In genomic region chrX:105323951-105324350, GRCh38 we compare ENCODE assay signal across 18 cellular contexts.
DNase-seq lines count a peak whose midpoint lies in the region; TF ChIP-seq lines count a peak whose summit lies in the region.
"Had no signal": no experiment of that assay in that cellular context is flagged by ENCODE, and none has a peak within 500 bp of the region (broad histone marks: within the 10 kb centered on the region; RNA-seq: fewer than 3 reads in every experiment).

No MANE protein-coding gene starts in this region.

- H3K27me3 Mint-ChIP-seq in Calu3 (ENCODE audit: unreplicated experiment), result no peaks in the 10 kb centered on the region
- H3K27me3 Mint-ChIP-seq: B cell had no signal

- H3K9me3 Mint-ChIP-seq in Calu3 (ENCODE audit: low read depth, unreplicated experiment), result peaks cover 9% of the 10 kb centered on the region
- H3K9me3 Mint-ChIP-seq: activated T-cell treated with anti-CD3 and anti-CD28 coated beads, Interleukin-2, amount 50 U/mL, for 4 hours had no signal

- no TSS peak for BruUV-seq in Calu3 (replicated peaks; lab: Mats Ljungman, UMichigan)

- H3K4me1 Mint-ChIP-seq in Calu3 (ENCODE audit: low read depth, unreplicated experiment), result no peaks in the 10 kb centered on the region
- H3K4me1 Mint-ChIP-seq: B cell had no signal

- TF ChIP-seq CTCF in Calu3 (IDR thresholded peaks at IDR 0.05; ENCODE audit: unreplicated experiment), result no peak

- intact Hi-C loops in Calu3 (cut with micrococcal nuclease; ENCODE audit: unreplicated experiment), result no loop called here

- DNase-seq in DMS53 treated with DMSO at 0.1 percent for 48 hours (lab: John Stamatoyannopoulos, UW; ENCODE audit: unreplicated experiment), result peak; percentile 2
- DNase-seq in M059J (ENCODE audit: low read depth), result peak; percentile 4
- peak; percentile 20 for DNase-seq in astrocyte of the hippocampus (ENCODE audit: low read depth, low spot score)
- peak; percentile 88 for DNase-seq in iris pigment epithelial cell (ENCODE audit: low read depth)
- no peak for DNase-seq in DMS79 (lab: John Stamatoyannopoulos, UW)
- DNase-seq in NCI-H1694 treated with DMSO at 0.1 percent for 48 hours (lab: John Stamatoyannopoulos, UW), result no peak
- DNase-seq in Calu3, result no peak
- DNase-seq in pons (ENCODE audit: low spot score), result no peak
- DNase-seq: activated CD4-positive, alpha-beta T cell treated with anti-CD3 and anti-CD28 coated beads for 48 hours; activated T-cell treated with anti-CD3 and anti-CD28 coated beads, Interleukin-2, amount 50 U/mL, for 4 hours; adrenal gland; DMS79 treated with DMSO at 0.1 percent for 48 hours; dorsolateral prefrontal cortex; MV-4-11; NCI-H446; T-helper 9 cell; thyroid gland had no signal

- H3K36me3 Mint-ChIP-seq in Calu3 (ENCODE audit: insufficient read depth, unreplicated experiment), result no peaks in the 10 kb centered on the region

- no peak overlapping the region for H3K4me3 Mint-ChIP-seq in Calu3 (ENCODE audit: low read depth, unreplicated experiment)
- H3K4me3 Mint-ChIP-seq: activated T-cell treated with anti-CD3 and anti-CD28 coated beads, Interleukin-2, amount 50 U/mL, for 4 hours; B cell had no signal

- no peak overlapping the region for H3K27ac Mint-ChIP-seq in Calu3 (ENCODE audit: unreplicated experiment)
- H3K27ac Mint-ChIP-seq: B cell had no signal

- CTCF ChIA-PET in Calu3 (lab: Charles Lee), result no interaction called here

Comparison
In these comparisons a context has a peak if more than half of its experiments do, and no peak if none do; other contexts are left out.
1. DNase-seq: peak in DMS53 treated with DMSO at 0.1 percent for 48 hours (single experiment), M059J (single experiment), astrocyte of the hippocampus (single experiment) and iris pigment epithelial cell (single experiment); none in DMS79 (single experiment), NCI-H1694 treated with DMSO at 0.1 percent for 48 hours (single experiment), Calu3 (single experiment) and pons (single experiment).